15 cellular contexts compared by ENCODE assay signal in genomic region chr1:97603776-97604175, GRCh38.
A peak's percentile ranks its signal among the peaks of the same experiment; 100 is the strongest.
DNase-seq lines count a peak whose midpoint lies in the region; ATAC-seq and TF ChIP-seq lines count a peak whose summit lies in the region.
"Had no signal": no experiment of that assay in that cellular context is flagged by ENCODE, and none has a peak within 500 bp of the region (broad histone marks: within the 10 kb centered on the region; RNA-seq: fewer than 3 reads in every experiment).

No MANE protein-coding gene starts in this region.

- no TSS peak for BruUV-seq in MCF 10A (replicated peaks; lab: Mats Ljungman, UMichigan)

- intact Hi-C loops in MCF 10A (cut with micrococcal nuclease): no loop called here

- ATAC-seq in GM19351 (IDR thresholded peaks at IDR 0.05; ENCODE audit: unreplicated experiment): peak; percentile 64
- peak; percentile 85 for ATAC-seq in SK-N-SH treated with all-trans-retinoic acid at 6 μM for 48 hours
- ATAC-seq in HG03025 (IDR thresholded peaks at IDR 0.05; ENCODE audit: low FRiP score, unreplicated experiment): no peak
- ATAC-seq: natural killer cell had no signal

- DNase-seq in A172 (ENCODE audit: low spot score) (peak; percentile 35), foreskin fibroblast (peak; percentile 5 to 20), MCF 10A (ENCODE audit: unreplicated experiment) (no peak), SHP77 (lab: John Stamatoyannopoulos, UW) (no peak), SKM-1 treated with dmso at 0.1 percent for 144 hours (lab: John Stamatoyannopoulos, UW; ENCODE audit: unreplicated experiment) (no peak)
- DNase-seq: activated CD4-positive, alpha-beta T cell treated with anti-CD3 and anti-CD28 coated beads, Interleukin-2, amount 10 ng/mL, durations not matched to agents 7 days and 5 days; central memory CD4-positive, alpha-beta T cell; DMS79; kidney; natural killer cell; SW 1271 had no signal

- H3K4me1 Mint-ChIP-seq in MCF 10A (ENCODE audit: insufficient read depth, unreplicated experiment): no peaks in the 10 kb centered on the region
- H3K4me1 Mint-ChIP-seq: activated CD4-positive, alpha-beta T cell treated with anti-CD3 and anti-CD28 coated beads, Interleukin-2, amount 10 ng/mL, durations not matched to agents 7 days and 5 days had no signal

- no peaks in the 10 kb centered on the region for H3K36me3 Mint-ChIP-seq in MCF 10A (ENCODE audit: insufficient read depth, unreplicated experiment)
- H3K36me3 Mint-ChIP-seq: natural killer cell had no signal

- H3K4me3 Mint-ChIP-seq in MCF 10A (ENCODE audit: unreplicated experiment): no peak overlapping the region
- H3K4me3 Mint-ChIP-seq: activated CD4-positive, alpha-beta T cell treated with anti-CD3 and anti-CD28 coated beads, Interleukin-2, amount 10 ng/mL, durations not matched to agents 7 days and 5 days; natural killer cell had no signal

- no peak for TF ChIP-seq CTCF in foreskin fibroblast (IDR thresholded peaks at IDR 0.05; ENCODE audit: low read depth, low read length)
- TF ChIP-seq CTCF in MCF 10A (IDR thresholded peaks at IDR 0.05; ENCODE audit: unreplicated experiment): no peak

- POLR2A ChIA-PET in MCF 10A (lab: Yijun Ruan, JAX): no interaction called here

- no peaks in the 10 kb centered on the region for H3K27me3 Mint-ChIP-seq in MCF 10A (ENCODE audit: insufficient read depth, unreplicated experiment)
- H3K27me3 Mint-ChIP-seq: activated CD4-positive, alpha-beta T cell treated with anti-CD3 and anti-CD28 coated beads, Interleukin-2, amount 10 ng/mL, durations not matched to agents 7 days and 5 days had no signal

- H3K27ac Mint-ChIP-seq in MCF 10A (ENCODE audit: low read depth, unreplicated experiment): no peak overlapping the region
- H3K27ac Mint-ChIP-seq: activated CD4-positive, alpha-beta T cell treated with anti-CD3 and anti-CD28 coated beads, Interleukin-2, amount 10 ng/mL, durations not matched to agents 7 days and 5 days; natural killer cell had no signal

- H3K9me3 Mint-ChIP-seq in MCF 10A (ENCODE audit: unreplicated experiment): no peaks in the 10 kb centered on the region
- H3K9me3 Mint-ChIP-seq: activated CD4-positive, alpha-beta T cell treated with anti-CD3 and anti-CD28 coated beads, Interleukin-2, amount 10 ng/mL, durations not matched to agents 7 days and 5 days; natural killer cell had no signal

- CTCF ChIA-PET in MCF 10A (lab: Yijun Ruan, JAX): interaction anchor here (0.6 kb wide), 1 partner anchor 22 kb away, joined by 3 read pairs; no protein-coding TSS in a partner anchor

- H3K4me3 ChIP-seq in foreskin fibroblast (ENCODE audit: low read depth in 1 of 2, low read length in 2 of 2): no peak overlapping the region
- H3K4me3 ChIP-seq: esophagus muscularis mucosa had no signal

TF ChIP-seq in SK-N-SH treated with all-trans-retinoic acid at 6 μM for 48 hours, 23 proteins besides CTCF, POLR2A, EP300 and RAD21:
- TF ChIP-seq ZFP3 (CRISPR knock-in tag; IDR thresholded peaks at IDR 0.05): no peak
- no peak for TF ChIP-seq CSRNP3 (CRISPR knock-in tag; IDR thresholded peaks at IDR 0.05)
- TF ChIP-seq ZNF565 (CRISPR knock-in tag; conservative IDR thresholded peaks at IDR 0.05; ENCODE audit: low read depth): no peak
- no peak for TF ChIP-seq CREB5 (CRISPR knock-in tag; IDR thresholded peaks at IDR 0.05; ENCODE audit: low read depth)
- no peak for TF ChIP-seq ZNF8 (CRISPR knock-in tag; IDR thresholded peaks at IDR 0.05)
- TF ChIP-seq PPARA (CRISPR knock-in tag; IDR thresholded peaks at IDR 0.05; ENCODE audit: borderline replicate concordance): no peak
- no peak for TF ChIP-seq RARB (CRISPR knock-in tag; IDR thresholded peaks at IDR 0.05)
- no peak for TF ChIP-seq GLIS3 (CRISPR knock-in tag; IDR thresholded peaks at IDR 0.05)
- TF ChIP-seq ZFP30 (CRISPR knock-in tag; IDR thresholded peaks at IDR 0.05): no peak
- no peak for TF ChIP-seq BACH2 (CRISPR knock-in tag; IDR thresholded peaks at IDR 0.05; ENCODE audit: borderline replicate concordance)
- TF ChIP-seq ISL1 (CRISPR knock-in tag; IDR thresholded peaks at IDR 0.05): no peak
- TF ChIP-seq POU6F1 (CRISPR knock-in tag; IDR thresholded peaks at IDR 0.05; ENCODE audit: borderline replicate concordance, low read depth): no peak
- TF ChIP-seq TSHZ2 (CRISPR knock-in tag; IDR thresholded peaks at IDR 0.05): no peak
- TF ChIP-seq TOX (CRISPR knock-in tag; IDR thresholded peaks at IDR 0.05; ENCODE audit: borderline replicate concordance): no peak
- TF ChIP-seq TCF4 (CRISPR knock-in tag; IDR thresholded peaks at IDR 0.05; ENCODE audit: borderline replicate concordance): no peak
- TF ChIP-seq SNAI2 (CRISPR knock-in tag; IDR thresholded peaks at IDR 0.05): no peak
- no peak for TF ChIP-seq ZC3H10 (CRISPR knock-in tag; IDR thresholded peaks at IDR 0.05)
TF ChIP-seq in SK-N-SH treated with all-trans-retinoic acid at 6 μM for 48 hours: peak in this region for 0.

Comparison
In these comparisons a context has a peak if more than half of its experiments do, and no peak if none do; other contexts are left out.
1. DNase-seq: peak in A172 (single experiment) and foreskin fibroblast (2 of 2); none in MCF 10A (single experiment), SHP77 (0 of 2) and SKM-1 treated with dmso at 0.1 percent for 144 hours (single experiment).